Comparison of ENCODE assay signal across 9 cellular contexts in genomic region chr3:42443819-42444436, GRCh38. TPM values are rescaled to one million over a fixed set of nuclear protein-coding genes. Genes with fewer than 3 reads are reported as not detected.
A peak's percentile ranks its signal among the peaks of the same experiment; 100 is the strongest.
DNase-seq lines count a peak whose midpoint lies in the region; ATAC-seq, FAIRE-seq and TF ChIP-seq lines count a peak whose summit lies in the region.
"Had no signal": no experiment of that assay in that cellular context is flagged by ENCODE, and none has a peak within 500 bp of the region (broad histone marks: within the 10 kb centered on the region; RNA-seq: fewer than 3 reads in every experiment).

No MANE protein-coding gene starts in this region.

- intact Hi-C loops in pancreas (cut with DNase I) (loop anchor here in 2 of 3 donors (5.0 to 10.0 kb wide), 3 partner anchors 197 to 212 kb away; no protein-coding TSS in a partner anchor), transverse colon (cut with DNase I; ENCODE audit: low total_unique reads) (loop anchor here (2.0 to 5.0 kb wide), 2 partner anchors 197 to 215 kb away; no protein-coding TSS in a partner anchor)

- FAIRE-seq in pancreas (lab: Jason Lieb, UNC), result no peak

- no peak overlapping the region for H3K4me2 ChIP-seq in MM.1S (ENCODE audit: low read depth, low read length)

- H3K27me3 ChIP-seq in MM.1S (replicated peaks; ENCODE audit: insufficient read depth, low read length) (no peaks in the 10 kb centered on the region), pancreas (no peaks in the 10 kb centered on the region), transverse colon (no peaks in the 10 kb centered on the region)

- no peak overlapping the region for H3K4me3 ChIP-seq in MM.1S (ENCODE audit: low read length)
- H3K4me3 ChIP-seq in pancreas, result no peak overlapping the region
- H3K4me3 ChIP-seq in transverse colon, result no peak overlapping the region

- WGBS in pancreas, 2 donors, result 17 to 19% methylated on average over 9 of the region's 9 CpGs
- 34 to 73% methylated on average over 2 to 9 of the region's 9 CpGs for WGBS in transverse colon (ENCODE audit: low coverage in 1 of 2), 2 donors

- H3K9me3 ChIP-seq in MM.1S (replicated peaks; ENCODE audit: insufficient read depth, low read length) (no peaks in the 10 kb centered on the region), pancreas (no peaks in the 10 kb centered on the region), transverse colon (no peaks in the 10 kb centered on the region)

- in situ Hi-C loops in Caki2 (cut with HindIII; ENCODE audit: low pct_unique_long_range_greater_than_20kb, low sequenced_read_pairs), result no loop called here
- in situ Hi-C loops in transverse colon (cut with MboI; ENCODE audit: low pct_ligation_motif_present in 1 of 4, low pct_unique_long_range_greater_than_20kb in 1 of 4, low sequenced_read_pairs in 3 of 4), result loop anchor here (5.0 to 25.0 kb wide), 5 partner anchors 189 to 557 kb away; no protein-coding TSS in a partner anchor

- H3K4me1 ChIP-seq in MM.1S (ENCODE audit: low read length), result no peaks in the 10 kb centered on the region
- H3K4me1 ChIP-seq in pancreas, result no peaks in the 10 kb centered on the region
- no peaks in the 10 kb centered on the region for H3K4me1 ChIP-seq in transverse colon

- H3K27ac ChIP-seq in MM.1S (ENCODE audit: low read length) (no peak overlapping the region), pancreas (no peak overlapping the region), transverse colon (no peak overlapping the region)

- ATAC-seq in GM21529 (IDR thresholded peaks at IDR 0.05; ENCODE audit: unreplicated experiment), result peak; percentile 82
- ATAC-seq in pancreas, result peak; percentile 95 to 100 (median 100)

- TF ChIP-seq EP300 in transverse colon (IDR thresholded peaks at IDR 0.05; ENCODE audit: low read depth), result no peak

- H3F3A ChIP-seq in MM.1S (ENCODE audit: insufficient read depth, low read length), result no peaks in the 10 kb centered on the region

- H2AFZ ChIP-seq in MM.1S (ENCODE audit: low read length), result no peak overlapping the region

- no peaks in the 10 kb centered on the region for H3K79me2 ChIP-seq in MM.1S (ENCODE audit: low read length)

- peak; percentile 50 for DNase-seq in Caki2 (ENCODE audit: low read depth)
- DNase-seq in MM.1S, result peak; percentile 75
- DNase-seq in SK-N-DZ (ENCODE audit: low spot score), result peak; percentile 57
- DNase-seq in activated gamma-delta T cell treated with anti-CD3 and anti-CD28 coated beads, Interleukin-2, amount 50 U/mL, for 16 hours (ENCODE audit: low read depth), result peak; percentile 69
- DNase-seq in globus pallidus (ENCODE audit: low spot score), result peak; percentile 69
- DNase-seq in pancreas, result peak; percentile 59 to 94 (median 84)
- peak; percentile 85 for DNase-seq in transverse colon

- no peaks in the 10 kb centered on the region for H3K9me2 ChIP-seq in MM.1S (replicated peaks; ENCODE audit: insufficient read depth, low read length)

- H3K36me3 ChIP-seq in MM.1S (replicated peaks; ENCODE audit: insufficient read depth, low read length) (no peaks in the 10 kb centered on the region), pancreas (no peaks in the 10 kb centered on the region), transverse colon (no peaks in the 10 kb centered on the region)

- TF ChIP-seq CTCF in MM.1S (IDR thresholded peaks at IDR 0.05; ENCODE audit: low read length) (peak; percentile 99), pancreas (IDR thresholded peaks at IDR 0.05) (peak; percentile 90 to 97 (median 94)), transverse colon (IDR thresholded peaks at IDR 0.05) (peak; percentile 90 to 97 (median 96))

- no peaks in the 10 kb centered on the region for H4K20me1 ChIP-seq in MM.1S (ENCODE audit: insufficient read depth, low read length)

- no peak overlapping the region for H3K9ac ChIP-seq in MM.1S (ENCODE audit: low read length)

- no peak for TF ChIP-seq POLR2A in transverse colon (IDR thresholded peaks at IDR 0.05)

RNA-seq across cellular contexts. Expression of gene LYZL4, which starts 33.5 kb away (rescaled TPM):
- not detected in 2 replicates for total RNA-seq in Caki2 (2014; rRNA removed; shearing (Covaris generic); ENCODE audit: low replicate concordance)
- not detected in 2 replicates for polyA plus RNA-seq in SK-N-DZ (2014; cell fraction: cytosol; rRNA removed)
- not detected in 2 replicates for polyA plus RNA-seq in SK-N-DZ (2014; cell fraction: nucleus; rRNA removed)
- not detected for total RNA-seq in pancreas
- not detected for polyA plus RNA-seq in pancreas
- total RNA-seq in transverse colon, result not detected
- total RNA-seq: activated CD8-positive, alpha-beta memory T cell treated with anti-CD3 and anti-CD28 coated beads for 36 hours had no signal

RNA-seq across cellular contexts. Expression of gene VIPR1, which starts 58.5 kb away (rescaled TPM):
- total RNA-seq in Caki2 (2014; rRNA removed; shearing (Covaris generic); ENCODE audit: low replicate concordance), result not detected in 2 replicates
- 0.15 TPM in 1 of 2 replicates, not detected in the other for polyA plus RNA-seq in SK-N-DZ (2014; cell fraction: cytosol; rRNA removed)
- 0.19 and 1.4 TPM in 2 replicates for polyA plus RNA-seq in SK-N-DZ (2014; cell fraction: nucleus; rRNA removed)
- total RNA-seq in pancreas, result 1 to 10 TPM in 5 of 6 donors, under 1 TPM in 1; 0.47 to 3.4 (median 1.9) TPM
- 10 to 100 TPM in 1 of 2 donors, 1 to 10 TPM in 1; 3.4 to 10.6 TPM for polyA plus RNA-seq in pancreas
- total RNA-seq in transverse colon, result 100 to 1,000 TPM; 121 to 565 (median 254) TPM

Comparison
In these comparisons a context has a peak if more than half of its experiments do, and no peak if none do; other contexts are left out.
1. RNA of gene VIPR1, which starts 58.5 kb away (total RNA-seq): 121 to 565 TPM in transverse colon; 0.47 to 3.4 TPM in pancreas and not detected in Caki2; every median in the first group is over 10 times any median in the second.
2. Peak in every context shown above with its lines, with median percentiles within 50 percentile points of each other: DNase-seq and CTCF ChIP-seq.